Comparison of ENCODE assay signal across 37 cellular contexts in genomic region chr17:76477576-76477975, GRCh38. TPM values are rescaled to one million over a fixed set of nuclear protein-coding genes. Genes with fewer than 3 reads are reported as not detected.
"Had no signal": no experiment of that assay in that cellular context is flagged by ENCODE, and none has a peak within 500 bp of the region (broad histone marks: within the 10 kb centered on the region; RNA-seq: fewer than 3 reads in every experiment).

No MANE protein-coding gene starts in this region.

- H3K9ac ChIP-seq: neural progenitor cell had no signal

- H2AFZ ChIP-seq: neural progenitor cell had no signal

- H3K27ac Mint-ChIP-seq: activated CD4-positive, alpha-beta memory T cell treated with anti-CD3 and anti-CD28 coated beads for 36 hours; activated CD4-positive, alpha-beta T cell treated with anti-CD3 and anti-CD28 coated beads, Interleukin-2, amount 10 ng/mL, durations not matched to agents 24 days and 14 days; activated naive CD8-positive, alpha-beta T cell treated with anti-CD3 and anti-CD28 coated beads, Interleukin-2, amount 10 ng/mL, durations not matched to agents 7 days and 5 days; activated T-helper 1 cell treated with anti-CD3 and anti-CD28 coated beads, Interleukin-12 subunit alpha, Interleukin-12 subunit beta, Interleukin-2, Interleukin-4 antibody, amounts not matched to agents 30 ng/mL and 10 ng/mL and 1 ng/mL, durations not matched to agents 14 hours and 24 hours and 36 hours; brain; endodermal cell; naive thymus-derived CD4-positive, alpha-beta T cell; neural progenitor cell; T-helper 1 cell treated with Interleukin-12 subunit alpha and Interleukin-12 subunit beta and Interleukin-4 antibody, amounts not matched to agents 30 μg/mL and 1 μg/mL, for 36 hours had no signal

- H3K4me1 Mint-ChIP-seq: endodermal cell had no signal

- H3K36me3 Mint-ChIP-seq: brain, neural progenitor cell had no signal

- H3K27me3 ChIP-seq: ascending aorta, cardiac muscle cell, esophagus squamous epithelium, neural progenitor cell, suprapubic skin, tibial artery, upper lobe of right lung had no signal

- H3K4me2 ChIP-seq: neural progenitor cell had no signal

- ATAC-seq: activated CD4-positive, CD25-positive, alpha-beta regulatory T cell treated with anti-CD3 and anti-CD28 coated beads, Interleukin-2, amount 50 U/mL, for 24 hours; left cardiac atrium; left ventricle myocardium superior; naive thymus-derived CD4-positive, alpha-beta T cell; sciatic nerve; upper lobe of right lung had no signal

- DNase-seq: activated CD4-positive, alpha-beta memory T cell treated with anti-CD3 and anti-CD28 coated beads for 36 hours; activated CD4-positive, alpha-beta T cell treated with anti-CD3 and anti-CD28 coated beads, Interleukin-2, amount 10 ng/mL, durations not matched to agents 24 days and 14 days; activated CD8-positive, alpha-beta memory T cell treated with anti-CD3 and anti-CD28 coated beads, Interleukin-2, amount 50 U/mL, for 4 hours; activated gamma-delta T cell; activated naive CD4-positive, alpha-beta T cell treated with anti-CD3 and anti-CD28 coated beads, Interleukin-2, amount 10 ng/mL, durations not matched to agents 7 days and 5 days; activated naive CD8-positive, alpha-beta T cell treated with anti-CD3 and anti-CD28 coated beads, Interleukin-2, amount 10 ng/mL, durations not matched to agents 7 days and 5 days; activated T-cell treated with anti-CD3 and anti-CD28 coated beads, Interleukin-2, amount 50 U/mL, for 1 hour; endodermal cell; esophagus squamous epithelium; islet precursor cell; left cardiac atrium; left ventricle myocardium superior; naive thymus-derived CD4-positive, alpha-beta T cell; posterior cingulate gyrus; stimulated activated CD4-positive, alpha-beta T cell treated with anti-CD3 and anti-CD28 coated beads, Interleukin-12 subunit alpha, Interleukin-12 subunit beta, amount 100 ng/mL, for 4 hours; stimulated activated CD4-positive, alpha-beta T cell treated with anti-CD3 and anti-CD28 coated beads, Interleukin-4, amount 100 ng/mL, for 4 hours; stimulated activated CD8-positive, alpha-beta memory T cell treated with anti-CD3 and anti-CD28 coated beads, Interleukin-4, amount 100 ng/mL, for 48 hours; stimulated activated naive CD4-positive, alpha-beta T cell; T1000; tibial artery; upper lobe of right lung; WERI-Rb-1 had no signal

- H3K4me3 Mint-ChIP-seq: activated CD4-positive, alpha-beta memory T cell treated with anti-CD3 and anti-CD28 coated beads for 36 hours; activated CD4-positive, alpha-beta T cell treated with anti-CD3 and anti-CD28 coated beads, Interleukin-2, amount 10 ng/mL, durations not matched to agents 24 days and 14 days; activated naive CD4-positive, alpha-beta T cell treated with anti-CD3 and anti-CD28 coated beads, Interleukin-2, amount 10 ng/mL, durations not matched to agents 7 days and 5 days; activated naive CD8-positive, alpha-beta T cell treated with anti-CD3 and anti-CD28 coated beads, Interleukin-2, amount 10 ng/mL, durations not matched to agents 7 days and 5 days; activated T-helper 1 cell treated with anti-CD3 and anti-CD28 coated beads, Interleukin-12 subunit alpha, Interleukin-12 subunit beta, Interleukin-2, Interleukin-4 antibody, amounts not matched to agents 30 ng/mL and 10 ng/mL and 1 ng/mL, durations not matched to agents 14 hours and 24 hours and 36 hours; brain; endodermal cell; naive thymus-derived CD4-positive, alpha-beta T cell; neural progenitor cell; T-helper 1 cell treated with Interleukin-12 subunit alpha and Interleukin-12 subunit beta and Interleukin-4 antibody, amounts not matched to agents 30 μg/mL and 1 μg/mL, for 36 hours had no signal

- H3K9me3 ChIP-seq: ascending aorta, esophagus squamous epithelium, suprapubic skin, tibial artery, upper lobe of right lung had no signal

- H3K27ac ChIP-seq: ascending aorta, cardiac muscle cell, esophagus squamous epithelium, neural progenitor cell, skin epidermis, suprapubic skin, tibial artery, upper lobe of right lung, WERI-Rb-1 had no signal

- H3K27me3 Mint-ChIP-seq: activated CD4-positive, alpha-beta memory T cell treated with anti-CD3 and anti-CD28 coated beads for 36 hours; activated CD4-positive, alpha-beta T cell treated with anti-CD3 and anti-CD28 coated beads, Interleukin-2, amount 10 ng/mL, durations not matched to agents 24 days and 14 days; activated naive CD4-positive, alpha-beta T cell treated with anti-CD3 and anti-CD28 coated beads, Interleukin-2, amount 10 ng/mL, durations not matched to agents 7 days and 5 days; activated naive CD8-positive, alpha-beta T cell treated with anti-CD3 and anti-CD28 coated beads, Interleukin-2, amount 10 ng/mL, durations not matched to agents 7 days and 5 days; naive thymus-derived CD4-positive, alpha-beta T cell had no signal

- H3K9me3 Mint-ChIP-seq: activated CD4-positive, alpha-beta memory T cell treated with anti-CD3 and anti-CD28 coated beads for 36 hours; activated CD4-positive, alpha-beta T cell treated with anti-CD3 and anti-CD28 coated beads, Interleukin-2, amount 10 ng/mL, durations not matched to agents 24 days and 14 days; activated naive CD4-positive, alpha-beta T cell treated with anti-CD3 and anti-CD28 coated beads, Interleukin-2, amount 10 ng/mL, durations not matched to agents 7 days and 5 days; activated naive CD8-positive, alpha-beta T cell treated with anti-CD3 and anti-CD28 coated beads, Interleukin-2, amount 10 ng/mL, durations not matched to agents 7 days and 5 days; activated T-helper 1 cell treated with anti-CD3 and anti-CD28 coated beads, Interleukin-12 subunit alpha, Interleukin-12 subunit beta, Interleukin-2, Interleukin-4 antibody, amounts not matched to agents 30 ng/mL and 10 ng/mL and 1 ng/mL, durations not matched to agents 14 hours and 24 hours and 36 hours; endodermal cell; naive thymus-derived CD4-positive, alpha-beta T cell; neural progenitor cell; T-helper 1 cell treated with Interleukin-12 subunit alpha and Interleukin-12 subunit beta and Interleukin-4 antibody, amounts not matched to agents 30 μg/mL and 1 μg/mL, for 36 hours had no signal

- H3K4me3 ChIP-seq: ascending aorta, cardiac muscle cell, esophagus squamous epithelium, neural progenitor cell, skin epidermis, suprapubic skin, tibial artery, upper lobe of right lung had no signal

- H3K36me3 ChIP-seq: cardiac muscle cell, neural progenitor cell, WERI-Rb-1 had no signal

- H3K4me1 ChIP-seq: ascending aorta, esophagus squamous epithelium, neural progenitor cell, suprapubic skin, tibial artery, upper lobe of right lung had no signal

RNA-seq across cellular contexts. Expression of gene AANAT, which starts 10.2 kb away (rescaled TPM):
- total RNA-seq: activated CD4-positive, alpha-beta memory T cell treated with anti-CD3 and anti-CD28 coated beads for 36 hours; activated CD4-positive, alpha-beta T cell treated with anti-CD3 and anti-CD28 coated beads, Interleukin-2, amount 10 ng/mL, durations not matched to agents 24 days and 14 days; activated naive CD8-positive, alpha-beta T cell treated with anti-CD3 and anti-CD28 coated beads, Interleukin-2, amount 10 ng/mL, durations not matched to agents 7 days and 5 days; activated T-helper 1 cell treated with anti-CD3 and anti-CD28 coated beads, Interleukin-12 subunit alpha, Interleukin-12 subunit beta, Interleukin-2, Interleukin-4 antibody, amounts not matched to agents 30 ng/mL and 10 ng/mL and 1 ng/mL, durations not matched to agents 14 hours and 24 hours and 36 hours; ascending aorta; chondrocyte; endodermal cell; esophagus squamous epithelium; frontal cortex; left cardiac atrium; left ventricle myocardium superior; lung microvascular endothelial cell; naive thymus-derived CD4-positive, alpha-beta T cell; omental fat pad; sciatic nerve; suprapubic skin; upper lobe of right lung had no signal
- polyA plus RNA-seq: naive thymus-derived CD4-positive, alpha-beta T cell had no signal

RNA-seq across cellular contexts. Expression of gene CYGB, which starts 59.9 kb away (rescaled TPM):
- total RNA-seq: activated CD4-positive, alpha-beta memory T cell treated with anti-CD3 and anti-CD28 coated beads for 36 hours; activated CD4-positive, alpha-beta T cell treated with anti-CD3 and anti-CD28 coated beads, Interleukin-2, amount 10 ng/mL, durations not matched to agents 24 days and 14 days; activated CD8-positive, alpha-beta memory T cell treated with anti-CD3 and anti-CD28 coated beads for 36 hours; activated T-helper 1 cell treated with anti-CD3 and anti-CD28 coated beads, Interleukin-12 subunit alpha, Interleukin-12 subunit beta, Interleukin-2, Interleukin-4 antibody, amounts not matched to agents 30 ng/mL and 10 ng/mL and 1 ng/mL, durations not matched to agents 14 hours and 24 hours and 36 hours; naive thymus-derived CD4-positive, alpha-beta T cell had no signal
